In the genomic region with DNA sequence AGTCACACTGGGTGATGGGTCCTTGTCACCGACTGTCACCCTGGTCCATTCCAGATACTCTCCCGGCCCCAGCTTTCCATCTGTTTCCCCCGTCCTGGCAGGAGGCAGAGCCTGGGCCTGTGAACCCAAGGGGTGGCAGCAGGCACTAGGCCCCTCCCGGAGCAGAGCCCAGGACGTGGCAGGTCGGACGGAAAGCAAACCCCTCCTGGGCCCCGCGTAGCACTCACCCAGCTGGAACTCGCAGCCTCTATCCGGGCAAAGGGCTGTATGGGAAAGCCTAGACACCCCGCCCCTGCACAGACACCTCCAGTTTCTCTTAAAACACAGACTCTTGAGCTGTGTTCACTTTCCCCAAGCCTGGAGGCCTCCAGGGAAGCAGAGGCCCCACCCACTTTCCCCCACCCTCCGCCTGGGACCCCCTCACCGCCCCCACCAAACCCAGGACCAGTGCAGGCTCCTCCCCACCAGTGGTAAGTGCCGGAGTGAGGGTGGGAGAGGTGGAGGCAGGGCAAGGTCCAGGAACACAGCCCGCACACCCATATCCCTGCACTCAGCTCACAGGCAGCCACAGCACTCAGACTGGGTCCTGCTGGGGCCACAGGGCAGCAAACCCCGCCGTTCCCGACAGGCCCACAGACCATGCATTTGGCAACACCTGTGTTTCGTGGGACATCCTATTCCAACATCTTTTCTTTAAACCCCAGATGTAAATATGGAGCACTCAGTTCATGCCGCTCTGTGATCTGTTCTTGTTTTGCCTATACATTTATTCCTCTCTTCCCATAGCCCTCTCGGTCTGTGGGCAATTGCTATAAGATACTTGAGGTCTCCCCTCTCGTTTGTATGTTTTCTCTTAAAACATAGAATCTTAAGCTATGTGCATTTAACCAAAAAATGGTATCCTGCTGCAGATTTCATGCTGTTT, we compare ENCODE assay signal across 1 cellular context.
TF ChIP-seq lines count a peak whose summit lies in the region.

No MANE protein-coding gene starts in this region.

TF ChIP-seq in HepG2, 621 proteins besides CTCF, POLR2A, EP300 and RAD21 (continued from another document and continues in another):
- 0 out of 2 replicates have a peak, but pooled peaks have one; percentile 73 for TF ChIP-seq ZNF383 (CRISPR knock-in tag; IDR thresholded peaks at IDR 0.05; ENCODE audit: borderline replicate concordance)
- no peak for TF ChIP-seq ZNF775 (CRISPR knock-in tag; IDR thresholded peaks at IDR 0.05; ENCODE audit: borderline replicate concordance)
- TF ChIP-seq TBX2 (CRISPR knock-in tag; IDR thresholded peaks at IDR 0.05; ENCODE audit: borderline replicate concordance): 0 out of 2 replicates have a peak, but pooled peaks have one; percentile 35
- no peak for TF ChIP-seq GTF2F1 (IDR thresholded peaks at IDR 0.05; ENCODE audit: low read length)
- TF ChIP-seq, protein P1, sequence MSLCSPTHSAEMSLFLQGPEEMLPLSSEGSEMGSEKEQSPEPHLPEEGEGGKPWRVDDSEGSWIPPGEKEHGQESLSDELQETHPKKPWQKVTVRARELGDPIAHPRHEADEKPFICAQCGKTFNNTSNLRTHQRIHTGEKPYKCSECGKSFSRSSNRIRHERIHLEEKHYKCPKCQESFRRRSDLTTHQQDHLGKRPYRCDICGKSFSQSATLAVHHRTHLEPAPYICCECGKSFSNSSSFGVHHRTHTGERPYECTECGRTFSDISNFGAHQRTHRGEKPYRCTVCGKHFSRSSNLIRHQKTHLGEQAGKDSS (CRISPR knock-in tag; IDR thresholded peaks at IDR 0.05; ENCODE audit: borderline replicate concordance, low read depth): peak; percentile 86; the same call in 1 of the 2 replicates
- TF ChIP-seq, protein P2, sequence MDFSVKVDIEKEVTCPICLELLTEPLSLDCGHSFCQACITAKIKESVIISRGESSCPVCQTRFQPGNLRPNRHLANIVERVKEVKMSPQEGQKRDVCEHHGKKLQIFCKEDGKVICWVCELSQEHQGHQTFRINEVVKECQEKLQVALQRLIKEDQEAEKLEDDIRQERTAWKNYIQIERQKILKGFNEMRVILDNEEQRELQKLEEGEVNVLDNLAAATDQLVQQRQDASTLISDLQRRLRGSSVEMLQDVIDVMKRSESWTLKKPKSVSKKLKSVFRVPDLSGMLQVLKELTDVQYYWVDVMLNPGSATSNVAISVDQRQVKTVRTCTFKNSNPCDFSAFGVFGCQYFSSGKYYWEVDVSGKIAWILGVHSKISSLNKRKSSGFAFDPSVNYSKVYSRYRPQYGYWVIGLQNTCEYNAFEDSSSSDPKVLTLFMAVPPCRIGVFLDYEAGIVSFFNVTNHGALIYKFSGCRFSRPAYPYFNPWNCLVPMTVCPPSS (IDR thresholded peaks at IDR 0.05): no peak
- no peak for TF ChIP-seq ZSCAN12 (CRISPR knock-in tag; IDR thresholded peaks at IDR 0.05)
- TF ChIP-seq ZNF253 (CRISPR knock-in tag; IDR thresholded peaks at IDR 0.05; ENCODE audit: borderline replicate concordance): no peak
- TF ChIP-seq, protein P3, sequence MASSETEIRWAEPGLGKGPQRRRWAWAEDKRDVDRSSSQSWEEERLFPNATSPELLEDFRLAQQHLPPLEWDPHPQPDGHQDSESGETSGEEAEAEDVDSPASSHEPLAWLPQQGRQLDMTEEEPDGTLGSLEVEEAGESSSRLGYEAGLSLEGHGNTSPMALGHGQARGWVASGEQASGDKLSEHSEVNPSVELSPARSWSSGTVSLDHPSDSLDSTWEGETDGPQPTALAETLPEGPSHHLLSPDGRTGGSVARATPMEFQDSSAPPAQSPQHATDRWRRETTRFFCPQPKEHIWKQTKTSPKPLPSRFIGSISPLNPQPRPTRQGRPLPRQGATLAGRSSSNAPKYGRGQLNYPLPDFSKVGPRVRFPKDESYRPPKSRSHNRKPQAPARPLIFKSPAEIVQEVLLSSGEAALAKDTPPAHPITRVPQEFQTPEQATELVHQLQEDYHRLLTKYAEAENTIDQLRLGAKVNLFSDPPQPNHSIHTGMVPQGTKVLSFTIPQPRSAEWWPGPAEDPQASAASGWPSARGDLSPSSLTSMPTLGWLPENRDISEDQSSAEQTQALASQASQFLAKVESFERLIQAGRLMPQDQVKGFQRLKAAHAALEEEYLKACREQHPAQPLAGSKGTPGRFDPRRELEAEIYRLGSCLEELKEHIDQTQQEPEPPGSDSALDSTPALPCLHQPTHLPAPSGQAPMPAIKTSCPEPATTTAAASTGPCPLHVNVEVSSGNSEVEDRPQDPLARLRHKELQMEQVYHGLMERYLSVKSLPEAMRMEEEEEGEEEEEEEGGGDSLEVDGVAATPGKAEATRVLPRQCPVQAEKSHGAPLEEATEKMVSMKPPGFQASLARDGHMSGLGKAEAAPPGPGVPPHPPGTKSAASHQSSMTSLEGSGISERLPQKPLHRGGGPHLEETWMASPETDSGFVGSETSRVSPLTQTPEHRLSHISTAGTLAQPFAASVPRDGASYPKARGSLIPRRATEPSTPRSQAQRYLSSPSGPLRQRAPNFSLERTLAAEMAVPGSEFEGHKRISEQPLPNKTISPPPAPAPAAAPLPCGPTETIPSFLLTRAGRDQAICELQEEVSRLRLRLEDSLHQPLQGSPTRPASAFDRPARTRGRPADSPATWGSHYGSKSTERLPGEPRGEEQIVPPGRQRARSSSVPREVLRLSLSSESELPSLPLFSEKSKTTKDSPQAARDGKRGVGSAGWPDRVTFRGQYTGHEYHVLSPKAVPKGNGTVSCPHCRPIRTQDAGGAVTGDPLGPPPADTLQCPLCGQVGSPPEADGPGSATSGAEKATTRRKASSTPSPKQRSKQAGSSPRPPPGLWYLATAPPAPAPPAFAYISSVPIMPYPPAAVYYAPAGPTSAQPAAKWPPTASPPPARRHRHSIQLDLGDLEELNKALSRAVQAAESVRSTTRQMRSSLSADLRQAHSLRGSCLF (CRISPR knock-in tag; IDR thresholded peaks at IDR 0.05; ENCODE audit: borderline replicate concordance): no peak
- TF ChIP-seq, protein P4, sequence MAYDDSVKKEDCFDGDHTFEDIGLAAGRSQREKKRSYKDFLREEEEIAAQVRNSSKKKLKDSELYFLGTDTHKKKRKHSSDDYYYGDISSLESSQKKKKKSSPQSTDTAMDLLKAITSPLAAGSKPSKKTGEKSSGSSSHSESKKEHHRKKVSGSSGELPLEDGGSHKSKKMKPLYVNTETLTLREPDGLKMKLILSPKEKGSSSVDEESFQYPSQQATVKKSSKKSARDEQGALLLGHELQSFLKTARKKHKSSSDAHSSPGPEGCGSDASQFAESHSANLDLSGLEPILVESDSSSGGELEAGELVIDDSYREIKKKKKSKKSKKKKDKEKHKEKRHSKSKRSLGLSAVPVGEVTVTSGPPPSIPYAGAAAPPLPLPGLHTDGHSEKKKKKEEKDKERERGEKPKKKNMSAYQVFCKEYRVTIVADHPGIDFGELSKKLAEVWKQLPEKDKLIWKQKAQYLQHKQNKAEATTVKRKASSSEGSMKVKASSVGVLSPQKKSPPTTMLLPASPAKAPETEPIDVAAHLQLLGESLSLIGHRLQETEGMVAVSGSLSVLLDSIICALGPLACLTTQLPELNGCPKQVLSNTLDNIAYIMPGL (CRISPR knock-in tag; IDR thresholded peaks at IDR 0.05; ENCODE audit: borderline replicate concordance in 1 of 2, low read depth in 1 of 2): 0 out of 4 replicates have a peak, but pooled peaks of 1 of the 2 experiments have one; percentile 29
- TF ChIP-seq, protein P5, sequence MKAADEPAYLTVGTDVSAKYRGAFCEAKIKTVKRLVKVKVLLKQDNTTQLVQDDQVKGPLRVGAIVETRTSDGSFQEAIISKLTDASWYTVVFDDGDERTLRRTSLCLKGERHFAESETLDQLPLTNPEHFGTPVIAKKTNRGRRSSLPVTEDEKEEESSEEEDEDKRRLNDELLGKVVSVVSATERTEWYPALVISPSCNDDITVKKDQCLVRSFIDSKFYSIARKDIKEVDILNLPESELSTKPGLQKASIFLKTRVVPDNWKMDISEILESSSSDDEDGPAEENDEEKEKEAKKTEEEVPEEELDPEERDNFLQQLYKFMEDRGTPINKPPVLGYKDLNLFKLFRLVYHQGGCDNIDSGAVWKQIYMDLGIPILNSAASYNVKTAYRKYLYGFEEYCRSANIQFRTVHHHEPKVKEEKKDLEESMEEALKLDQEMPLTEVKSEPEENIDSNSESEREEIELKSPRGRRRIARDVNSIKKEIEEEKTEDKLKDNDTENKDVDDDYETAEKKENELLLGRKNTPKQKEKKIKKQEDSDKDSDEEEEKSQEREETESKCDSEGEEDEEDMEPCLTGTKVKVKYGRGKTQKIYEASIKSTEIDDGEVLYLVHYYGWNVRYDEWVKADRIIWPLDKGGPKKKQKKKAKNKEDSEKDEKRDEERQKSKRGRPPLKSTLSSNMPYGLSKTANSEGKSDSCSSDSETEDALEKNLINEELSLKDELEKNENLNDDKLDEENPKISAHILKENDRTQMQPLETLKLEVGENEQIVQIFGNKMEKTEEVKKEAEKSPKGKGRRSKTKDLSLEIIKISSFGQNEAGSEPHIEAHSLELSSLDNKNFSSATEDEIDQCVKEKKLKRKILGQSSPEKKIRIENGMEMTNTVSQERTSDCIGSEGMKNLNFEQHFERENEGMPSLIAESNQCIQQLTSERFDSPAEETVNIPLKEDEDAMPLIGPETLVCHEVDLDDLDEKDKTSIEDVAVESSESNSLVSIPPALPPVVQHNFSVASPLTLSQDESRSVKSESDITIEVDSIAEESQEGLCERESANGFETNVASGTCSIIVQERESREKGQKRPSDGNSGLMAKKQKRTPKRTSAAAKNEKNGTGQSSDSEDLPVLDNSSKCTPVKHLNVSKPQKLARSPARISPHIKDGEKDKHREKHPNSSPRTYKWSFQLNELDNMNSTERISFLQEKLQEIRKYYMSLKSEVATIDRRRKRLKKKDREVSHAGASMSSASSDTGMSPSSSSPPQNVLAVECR (CRISPR knock-in tag; IDR thresholded peaks at IDR 0.05; ENCODE audit: borderline replicate concordance): 0 out of 2 replicates have a peak, but pooled peaks have one; percentile 15
- TF ChIP-seq, protein P6, sequence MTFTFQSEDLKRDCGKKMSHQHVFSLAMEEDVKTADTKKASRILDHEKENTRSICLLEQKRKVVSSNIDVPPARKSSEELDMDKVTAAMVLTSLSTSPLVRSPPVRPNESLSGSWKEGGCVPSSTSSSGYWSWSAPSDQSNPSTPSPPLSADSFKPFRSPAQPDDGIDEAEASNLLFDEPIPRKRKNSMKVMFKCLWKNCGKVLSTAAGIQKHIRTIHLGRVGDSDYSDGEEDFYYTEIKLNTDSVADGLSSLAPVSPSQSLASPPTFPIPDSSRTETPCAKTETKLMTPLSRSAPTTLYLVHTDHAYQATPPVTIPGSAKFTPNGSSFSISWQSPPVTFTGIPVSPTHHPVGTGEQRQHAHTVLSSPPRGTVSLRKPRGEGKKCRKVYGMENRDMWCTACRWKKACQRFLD (CRISPR knock-in tag; IDR thresholded peaks at IDR 0.05; ENCODE audit: borderline replicate concordance): 0 out of 2 replicates have a peak, but pooled peaks have one; percentile 31
- TF ChIP-seq SALL2 (CRISPR knock-in tag; IDR thresholded peaks at IDR 0.05): peak; percentile 7; the same call in 1 of the 2 replicates
- TF ChIP-seq, protein P7, sequence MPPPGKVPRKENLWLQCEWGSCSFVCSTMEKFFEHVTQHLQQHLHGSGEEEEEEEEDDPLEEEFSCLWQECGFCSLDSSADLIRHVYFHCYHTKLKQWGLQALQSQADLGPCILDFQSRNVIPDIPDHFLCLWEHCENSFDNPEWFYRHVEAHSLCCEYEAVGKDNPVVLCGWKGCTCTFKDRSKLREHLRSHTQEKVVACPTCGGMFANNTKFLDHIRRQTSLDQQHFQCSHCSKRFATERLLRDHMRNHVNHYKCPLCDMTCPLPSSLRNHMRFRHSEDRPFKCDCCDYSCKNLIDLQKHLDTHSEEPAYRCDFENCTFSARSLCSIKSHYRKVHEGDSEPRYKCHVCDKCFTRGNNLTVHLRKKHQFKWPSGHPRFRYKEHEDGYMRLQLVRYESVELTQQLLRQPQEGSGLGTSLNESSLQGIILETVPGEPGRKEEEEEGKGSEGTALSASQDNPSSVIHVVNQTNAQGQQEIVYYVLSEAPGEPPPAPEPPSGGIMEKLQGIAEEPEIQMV (CRISPR knock-in tag; IDR thresholded peaks at IDR 0.05; ENCODE audit: low read depth): 0 out of 2 replicates have a peak, but pooled peaks have one; percentile 34
- TF ChIP-seq MYC (CRISPR knock-in tag; IDR thresholded peaks at IDR 0.05; ENCODE audit: borderline replicate concordance): 0 out of 2 replicates have a peak, but pooled peaks have one; percentile 26
- TF ChIP-seq DPF2 (CRISPR knock-in tag; IDR thresholded peaks at IDR 0.05; ENCODE audit: borderline replicate concordance, low read depth): peak; percentile 32; the same call in 1 of the 2 replicates
- no peak for TF ChIP-seq PAF1 (CRISPR knock-in tag; IDR thresholded peaks at IDR 0.05)
- TF ChIP-seq ZFY (CRISPR knock-in tag; IDR thresholded peaks at IDR 0.05): peak; percentile 49; the same call in 1 of the 2 replicates
- peak; percentile 76 for TF ChIP-seq ZFX (CRISPR knock-in tag; IDR thresholded peaks at IDR 0.05; ENCODE audit: low read depth)
- TF ChIP-seq MED1 (CRISPR knock-in tag; IDR thresholded peaks at IDR 0.05): peak; percentile 5; the same call in 1 of the 2 replicates
- TF ChIP-seq, protein P8, sequence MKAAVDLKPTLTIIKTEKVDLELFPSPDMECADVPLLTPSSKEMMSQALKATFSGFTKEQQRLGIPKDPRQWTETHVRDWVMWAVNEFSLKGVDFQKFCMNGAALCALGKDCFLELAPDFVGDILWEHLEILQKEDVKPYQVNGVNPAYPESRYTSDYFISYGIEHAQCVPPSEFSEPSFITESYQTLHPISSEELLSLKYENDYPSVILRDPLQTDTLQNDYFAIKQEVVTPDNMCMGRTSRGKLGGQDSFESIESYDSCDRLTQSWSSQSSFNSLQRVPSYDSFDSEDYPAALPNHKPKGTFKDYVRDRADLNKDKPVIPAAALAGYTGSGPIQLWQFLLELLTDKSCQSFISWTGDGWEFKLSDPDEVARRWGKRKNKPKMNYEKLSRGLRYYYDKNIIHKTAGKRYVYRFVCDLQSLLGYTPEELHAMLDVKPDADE (CRISPR knock-in tag; IDR thresholded peaks at IDR 0.05): no peak
- TF ChIP-seq CBX1 (IDR thresholded peaks at IDR 0.05; ENCODE audit: low read depth): peak; percentile 14
- peak; percentile 52; the same call in 1 of the 2 replicates for TF ChIP-seq DMAP1 (CRISPR knock-in tag; IDR thresholded peaks at IDR 0.05)
- TF ChIP-seq NFYC (CRISPR knock-in tag; IDR thresholded peaks at IDR 0.05): no peak
